10 cellular contexts compared by ENCODE assay signal in the genomic region with DNA sequence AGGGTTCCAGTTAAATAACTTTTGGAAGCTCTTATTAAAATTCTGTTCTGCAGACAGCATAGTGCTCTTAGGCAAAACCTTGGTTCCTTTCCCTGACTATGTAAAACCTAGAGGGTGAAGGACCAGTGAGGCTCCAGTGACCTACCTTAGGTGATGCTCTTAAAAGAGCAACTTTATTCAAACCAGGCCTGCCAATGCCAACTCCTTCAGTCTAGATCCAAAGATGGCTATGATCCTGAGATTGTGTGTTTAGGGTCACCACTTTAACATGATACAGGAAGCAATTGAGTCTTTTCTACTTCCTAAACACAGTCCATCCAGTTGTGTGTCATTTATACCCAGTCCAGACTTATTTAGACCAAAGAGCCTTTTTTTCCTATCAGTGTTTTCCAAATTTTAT. TPM values are rescaled to one million over a fixed set of nuclear protein-coding genes. Genes with fewer than 3 reads are reported as not detected.
DNase-seq lines count a peak whose midpoint lies in the region; ATAC-seq and TF ChIP-seq lines count a peak whose summit lies in the region.
"Had no signal": no experiment of that assay in that cellular context is flagged by ENCODE, and none has a peak within 500 bp of the region (broad histone marks: within the 10 kb centered on the region; RNA-seq: fewer than 3 reads in every experiment).

No MANE protein-coding gene starts in this region.

- TF ChIP-seq EP300 in upper lobe of left lung (IDR thresholded peaks at IDR 0.05) = no peak

- TF ChIP-seq CTCF in ascending aorta (IDR thresholded peaks at IDR 0.05) (no peak), upper lobe of left lung (IDR thresholded peaks at IDR 0.05) (no peak)

- peaks cover 97% of the 10 kb centered on the region for H3K4me1 Mint-ChIP-seq in activated T-cell treated with anti-CD3 and anti-CD28 coated beads, Interleukin-2, amount 50 U/mL, for 72 hours (ENCODE audit: low read depth)
- H3K4me1 Mint-ChIP-seq in memory B cell = peaks cover 49% of the 10 kb centered on the region

- H3K27me3 ChIP-seq in ascending aorta = no peaks in the 10 kb centered on the region
- H3K27me3 ChIP-seq in upper lobe of left lung = no peaks in the 10 kb centered on the region

- H3K27ac ChIP-seq in ascending aorta (peak overlapping the region; percentile 98 to 100), upper lobe of left lung (peak overlapping the region; percentile 98 to 100 (median 100))

- H3K36me3 ChIP-seq in ascending aorta (peaks cover 12 to 22% of the 10 kb centered on the region in 2 donors), upper lobe of left lung (peaks cover 4 to 37% (median 26%) of the 10 kb centered on the region in 4 donors)

- H3K27ac Mint-ChIP-seq in activated T-cell treated with anti-CD3 and anti-CD28 coated beads, Interleukin-2, amount 50 U/mL, for 72 hours = peak overlapping the region; percentile 98
- peak overlapping the region; percentile 98 for H3K27ac Mint-ChIP-seq in memory B cell

- intact Hi-C loops in ascending aorta (cut with DNase I) = no loop called here

- peak overlapping the region; percentile 91 to 99 for H3K4me3 Mint-ChIP-seq in activated T-cell treated with anti-CD3 and anti-CD28 coated beads, Interleukin-2, amount 50 U/mL, for 72 hours
- peak overlapping the region; percentile 84 for H3K4me3 Mint-ChIP-seq in memory B cell

- H3K9me3 ChIP-seq in ascending aorta = no peaks in the 10 kb centered on the region
- H3K9me3 ChIP-seq in upper lobe of left lung = no peaks in the 10 kb centered on the region

- H3K27me3 Mint-ChIP-seq in activated T-cell treated with anti-CD3 and anti-CD28 coated beads, Interleukin-2, amount 50 U/mL, for 72 hours (ENCODE audit: low read depth) = no peaks in the 10 kb centered on the region
- H3K27me3 Mint-ChIP-seq in memory B cell = no peaks in the 10 kb centered on the region

- H3K9me3 Mint-ChIP-seq in activated T-cell treated with anti-CD3 and anti-CD28 coated beads, Interleukin-2, amount 50 U/mL, for 72 hours = no peaks in the 10 kb centered on the region
- H3K9me3 Mint-ChIP-seq in memory B cell = no peaks in the 10 kb centered on the region

- peak overlapping the region in 1 of 2 donors; percentile 93 for H3K4me3 ChIP-seq in ascending aorta
- H3K4me3 ChIP-seq in upper lobe of left lung = peak overlapping the region in 3 of 4 donors; percentile 22 to 47 (median 39)

- peak in 1 of 2 donors; percentile 6 for ATAC-seq in activated T-cell treated with anti-CD3 and anti-CD28 coated beads, Interleukin-2, amount 50 U/mL, for 72 hours (replicated peaks in 1 of 2)
- ATAC-seq in memory B cell (ENCODE audit: low read depth) = no peak
- peak; percentile 1 to 2 for ATAC-seq in upper lobe of left lung (ENCODE audit: low FRiP score in 2 of 2)
- ATAC-seq in HG02798 (IDR thresholded peaks at IDR 0.05; ENCODE audit: poor library complexity, unreplicated experiment) = no peak
- ATAC-seq in HG02840 (IDR thresholded peaks at IDR 0.05; ENCODE audit: low FRiP score, unreplicated experiment) = no peak

- H3K36me3 Mint-ChIP-seq in activated T-cell treated with anti-CD3 and anti-CD28 coated beads, Interleukin-2, amount 50 U/mL, for 72 hours (ENCODE audit: insufficient read depth in 2 of 2) = peaks cover 4 to 15% of the 10 kb centered on the region in 2 donors
- peaks cover 8% of the 10 kb centered on the region for H3K36me3 Mint-ChIP-seq in memory B cell

- no peak for TF ChIP-seq POLR2A in upper lobe of left lung (IDR thresholded peaks at IDR 0.05)

- H3K4me1 ChIP-seq in ascending aorta (peaks cover 72 to 90% of the 10 kb centered on the region in 2 donors), upper lobe of left lung (peaks cover 95 to 100% (median 99%) of the 10 kb centered on the region in 4 donors)

- DNase-seq in activated T-cell treated with anti-CD3 and anti-CD28 coated beads, Interleukin-2, amount 50 U/mL, for 72 hours = no peak
- no peak for DNase-seq in activated T-cell treated with anti-CD3 and anti-CD28 coated beads, Interleukin-2, amount 50 U/mL, for 48 hours
- DNase-seq in ascending aorta (ENCODE audit: low spot score in 2 of 2) (no peak), memory B cell (ENCODE audit: low spot score in 2 of 2) (no peak), upper lobe of left lung (no peak), NOMO-1 treated with dmso at 0.1 percent for 144 hours (lab: John Stamatoyannopoulos, UW; ENCODE audit: unreplicated experiment) (no peak)
- DNase-seq: NCI-H1048 had no signal

RNA-seq across cellular contexts. Expression of a gene that starts 10.8 kb away (rescaled TPM):
- total RNA-seq in activated T-cell treated with anti-CD3 and anti-CD28 coated beads, Interleukin-2, amount 50 U/mL, for 72 hours = 100 to 1,000 TPM; 373 to 495 TPM
- 394 TPM for total RNA-seq in ascending aorta
- 100 to 1,000 TPM; 188 to 580 (median 425) TPM for total RNA-seq in upper lobe of left lung

RNA-seq across cellular contexts. Expression of a gene that starts 19.4 kb away (rescaled TPM):
- total RNA-seq in activated T-cell treated with anti-CD3 and anti-CD28 coated beads, Interleukin-2, amount 50 U/mL, for 72 hours = 1 to 10 TPM in 1 of 2 donors, under 1 TPM in 1; 0.86 to 2.6 TPM
- 85.3 TPM for total RNA-seq in ascending aorta
- total RNA-seq in upper lobe of left lung = 100 to 1,000 TPM in 4 of 6 donors, 10 to 100 TPM in 2; 40.3 to 169 (median 139) TPM
- total RNA-seq: Daoy had no signal

RNA-seq across cellular contexts. Expression of a gene that starts 53.0 kb away (rescaled TPM):
- total RNA-seq in activated T-cell treated with anti-CD3 and anti-CD28 coated beads, Interleukin-2, amount 50 U/mL, for 72 hours = under 1 TPM in 1 of 2 donors, not detected in 1; 0.79 TPM
- total RNA-seq in ascending aorta = not detected
- 1 to 10 TPM in 1 of 6 donors, not detected in 5; 4.2 TPM for total RNA-seq in upper lobe of left lung
- total RNA-seq: Daoy had no signal

Comparison
In these comparisons a context has a peak if more than half of its experiments do, and no peak if none do; other contexts are left out.
1. ATAC-seq: peak in upper lobe of left lung (2 of 2); none in memory B cell (single experiment), HG02798 (single experiment) and HG02840 (single experiment).
2. RNA of a gene that starts 19.4 kb away (total RNA-seq): 40.3 to 169 TPM in upper lobe of left lung and 85.3 TPM in ascending aorta (single experiment); 0.86 to 2.6 TPM in activated T-cell treated with anti-CD3 and anti-CD28 coated beads, Interleukin-2, amount 50 U/mL, for 72 hours; every median in the first group is over 10 times any median in the second.